In the genomic region with DNA sequence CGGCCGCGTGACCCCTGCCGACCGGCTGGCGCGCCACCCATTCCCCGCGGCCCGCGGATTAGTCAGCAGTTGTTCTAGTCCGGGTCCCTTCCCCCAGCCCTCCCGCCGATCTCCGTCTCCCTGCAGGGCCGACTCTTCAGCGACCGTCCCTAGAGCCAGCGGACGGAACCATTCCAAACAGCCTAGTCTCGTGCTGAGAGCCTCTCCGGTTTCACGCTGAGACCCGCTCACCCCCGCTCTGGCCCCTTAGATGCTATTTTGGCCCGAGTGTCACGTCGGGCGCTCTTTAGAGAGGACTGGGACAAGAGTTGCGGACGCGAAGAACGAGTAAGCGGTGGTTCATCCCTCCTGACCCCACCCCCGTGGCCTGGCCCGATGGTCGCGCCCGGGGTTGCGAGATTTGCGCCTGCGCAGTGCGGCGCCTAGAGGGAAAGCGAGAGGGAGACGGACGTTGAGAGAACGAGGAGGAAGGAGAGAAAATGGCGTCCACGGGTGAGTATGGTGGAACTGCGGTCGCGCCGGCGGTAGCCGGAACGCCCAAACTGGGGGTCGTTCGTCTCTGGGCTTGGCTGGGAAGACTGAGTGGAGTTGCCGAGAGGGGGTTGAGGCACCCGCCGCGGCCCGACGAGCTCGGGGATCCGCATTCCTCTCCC, we compare ENCODE assay signal across 8 cellular contexts. TPM values are rescaled to one million over a fixed set of nuclear protein-coding genes. Genes with fewer than 3 reads are reported as not detected.
DNase-seq lines count a peak whose midpoint lies in the region; ATAC-seq and TF ChIP-seq lines count a peak whose summit lies in the region.

Gene EWSR1, plus strand, starts transcription at position 411 of the 653 bp plus-strand sequence. Its CDS starts 69 bp downstream, at position 480.
Gene RHBDD3, minus strand, starts transcription at position 124 of the 653 bp plus-strand sequence. CDS start 2,355 bp downstream, outside the sequence.

- H3K9ac ChIP-seq in colonic mucosa (ENCODE audit: low read depth in 2 of 2, low read length in 2 of 2): peak within 1 kb of the TSS; percentile 95 to 98

- H3K36me3 ChIP-seq in BE2C (peaks cover 71% of the 10 kb centered on the region), colonic mucosa (peaks cover 4% of the 10 kb centered on the region)

- H3K4me1 ChIP-seq in BE2C: no peaks in the 10 kb centered on the region; the same call in 1 of the 2 replicates
- H3K4me1 ChIP-seq in colonic mucosa: peaks cover 28% of the 10 kb centered on the region

- H3K27me3 ChIP-seq in BE2C (no peaks in the 10 kb centered on the region), colonic mucosa (no peaks in the 10 kb centered on the region), layer of hippocampus (ENCODE audit: control insufficient read depth, insufficient read depth, low read length) (no peaks in the 10 kb centered on the region)

- H3K4me3 ChIP-seq in BE2C (ENCODE audit: low read depth, low read length): peak within 1 kb of the TSS; percentile 97
- peak within 1 kb of the TSS; percentile 99 for H3K4me3 ChIP-seq in colonic mucosa

- H3K27ac ChIP-seq in colonic mucosa (peak within 1 kb of the TSS; percentile 95), layer of hippocampus (ENCODE audit: low read depth, low read length) (peak within 1 kb of the TSS; percentile 100)

- TF ChIP-seq CTCF in BE2C (IDR thresholded peaks at IDR 0.05; ENCODE audit: low read depth, low read length) (no peak), colonic mucosa (IDR thresholded peaks at IDR 0.05) (no peak)

- intact Hi-C loops in colonic mucosa (cut with DNase I): no loop called here

- peak; percentile 87 for ATAC-seq in GM19324 (IDR thresholded peaks at IDR 0.05; ENCODE audit: low FRiP score, unreplicated experiment)
- peak; percentile 76 for ATAC-seq in HG03460 (IDR thresholded peaks at IDR 0.05; ENCODE audit: unreplicated experiment)

- peak; percentile 98 for DNase-seq in BE2C
- DNase-seq in NCI-H526 (lab: John Stamatoyannopoulos, UW): peak; percentile 84 to 92
- peak; percentile 97 for DNase-seq in activated CD4-positive, alpha-beta T cell treated with anti-CD3 and anti-CD28 coated beads for 48 hours
- DNase-seq in colonic mucosa: peak; percentile 97
- peak; percentile 92 to 96 (median 94) for DNase-seq in stimulated activated CD4-positive, alpha-beta T cell treated with anti-CD3 and anti-CD28 coated beads, Interleukin-1b, Interleukin-23, amount 100 ng/mL, for 24 hours (ENCODE audit: low read depth in 4 of 4, low spot score in 1 of 4)

- H3K9me3 ChIP-seq in BE2C (no peaks in the 10 kb centered on the region), colonic mucosa (no peaks in the 10 kb centered on the region)

RNA-seq across cellular contexts. Expression of gene EWSR1, which starts in this region (rescaled TPM):
- 451 TPM for polyA plus RNA-seq in BE2C (2012; ENCODE audit: insufficient read depth, insufficient read length, low read depth)
- total RNA-seq in colonic mucosa: 100 to 1,000 TPM; 145 to 236 TPM

RNA-seq across cellular contexts. Expression of gene RHBDD3, which starts in this region (rescaled TPM):
- 79.5 TPM for polyA plus RNA-seq in BE2C (2012; ENCODE audit: insufficient read depth, insufficient read length, low read depth)
- total RNA-seq in colonic mucosa: 10 to 100 TPM; 15.4 to 32.0 TPM

Comparison
In these comparisons a context has a peak if more than half of its experiments do, and no peak if none do; other contexts are left out.
1. Peak in every context shown above with its lines: DNase-seq, ATAC-seq, H3K4me3 ChIP-seq and H3K27ac ChIP-seq.